ENCODE assay signal across 8 cellular contexts in the genomic region with DNA sequence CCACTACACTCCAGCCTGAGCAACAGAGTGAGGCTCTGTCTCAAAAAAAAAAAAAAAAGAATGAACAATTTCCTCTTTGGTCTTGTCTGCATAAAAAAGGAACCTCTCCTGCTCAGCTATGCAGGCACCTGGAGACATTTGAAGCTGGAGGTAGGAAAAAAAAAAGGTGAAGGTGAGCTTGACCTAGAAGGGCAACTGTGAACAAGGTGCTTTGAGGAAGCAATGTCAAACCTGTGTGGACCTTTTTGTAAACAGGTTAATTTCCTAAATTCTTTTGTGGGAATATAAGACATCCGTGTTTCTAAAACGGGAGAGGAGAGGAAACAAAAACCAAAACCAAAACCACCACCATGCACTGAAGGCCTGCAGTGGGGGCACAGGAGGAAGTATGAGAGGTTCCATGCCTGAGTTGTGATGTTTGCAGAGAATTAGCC.
A peak's percentile ranks its signal among the peaks of the same experiment; 100 is the strongest.
DNase-seq lines count a peak whose midpoint lies in the region; ATAC-seq and TF ChIP-seq lines count a peak whose summit lies in the region.

No MANE protein-coding gene starts in this region.

- H3K4me1 Mint-ChIP-seq in IgD-negative memory B cell, result peaks cover 48 to 70% (median 63%) of the 10 kb centered on the region in 3 donors
- H3K4me1 Mint-ChIP-seq in nephron, result peaks cover 79% of the 10 kb centered on the region

- H2AFZ ChIP-seq in DND-41 (ENCODE audit: low read depth, low read length), result peak overlapping the region; percentile 56; the same call in 1 of the 2 replicates

- ATAC-seq in DND-41 (ENCODE audit: insufficient read depth, low read depth), result peak; percentile 88

- H3K9me3 ChIP-seq in DND-41 (ENCODE audit: insufficient read depth, low read length, severe bottlenecking) (no peaks in the 10 kb centered on the region), adipocyte (ENCODE audit: control insufficient read depth, low read length) (no peaks in the 10 kb centered on the region)

- peaks cover 19% of the 10 kb centered on the region for H4K20me1 ChIP-seq in DND-41 (ENCODE audit: insufficient read depth, low read length)

- H3K27ac ChIP-seq in DND-41 (ENCODE audit: low read length), result peak overlapping the region; percentile 77

- H3K4me1 ChIP-seq in DND-41 (ENCODE audit: insufficient read depth, low read length), result peaks cover 40% of the 10 kb centered on the region
- peaks cover 75% of the 10 kb centered on the region for H3K4me1 ChIP-seq in adipocyte (ENCODE audit: control insufficient read depth, insufficient read depth, low read length)

- peak overlapping the region; percentile 66 for H3K4me2 ChIP-seq in DND-41 (ENCODE audit: insufficient read depth, low read length)

- H3K4me3 ChIP-seq in DND-41 (ENCODE audit: low read depth in 1 of 2, low read length in 2 of 2) (peak overlapping the region in 1 of 2 experiments; percentile 50; a peak in 2 of 4 replicates), adipocyte (ENCODE audit: low read length) (no peak overlapping the region)

- H3K27me3 ChIP-seq in DND-41 (ENCODE audit: insufficient read depth, low read length, poor library complexity) (no peaks in the 10 kb centered on the region), adipocyte (replicated peaks; ENCODE audit: control insufficient read depth, insufficient read depth, low read length) (no peaks in the 10 kb centered on the region)

- H3K36me3 Mint-ChIP-seq in IgD-negative memory B cell (peaks cover 3% of the 10 kb centered on the region), nephron (ENCODE audit: low read depth) (peaks cover 67% of the 10 kb centered on the region)

- no peaks in the 10 kb centered on the region for H3K9me3 Mint-ChIP-seq in IgD-negative memory B cell
- no peaks in the 10 kb centered on the region for H3K9me3 Mint-ChIP-seq in nephron

- H3K27ac Mint-ChIP-seq in IgD-negative memory B cell (peak overlapping the region; percentile 84 to 97 (median 90)), nephron (peak overlapping the region; percentile 62 to 77 (median 74))

- peak overlapping the region; percentile 12; the same call in 1 of the 2 replicates for H3K9ac ChIP-seq in DND-41 (ENCODE audit: low read depth, low read length)
- H3K9ac ChIP-seq in adipocyte (ENCODE audit: low read length), result peak overlapping the region; percentile 80

- DNase-seq in DND-41, result peak; percentile 54
- no peak for DNase-seq in adipocyte (ENCODE audit: low read depth)
- DNase-seq in NCI-H146 (lab: John Stamatoyannopoulos, UW), result no peak
- DNase-seq in stimulated activated CD4-positive, alpha-beta T cell treated with anti-CD3 and anti-CD28 coated beads, Interleukin-15, amount 100 ng/mL, for 24 hours, result no peak
- DNase-seq in NCI-H345 treated with DMSO at 0.1 percent for 48 hours (lab: John Stamatoyannopoulos, UW; ENCODE audit: unreplicated experiment), result no peak
- DNase-seq in NCI-H748 (lab: John Stamatoyannopoulos, UW; ENCODE audit: unreplicated experiment), result no peak

- H3K27me3 Mint-ChIP-seq in IgD-negative memory B cell, result peaks cover 2% of the 10 kb centered on the region
- no peaks in the 10 kb centered on the region for H3K27me3 Mint-ChIP-seq in nephron (ENCODE audit: low read depth)

- no peaks in the 10 kb centered on the region for H3K36me3 ChIP-seq in DND-41 (ENCODE audit: insufficient read depth, low read length)
- peaks cover 66% of the 10 kb centered on the region for H3K36me3 ChIP-seq in adipocyte (ENCODE audit: control insufficient read depth, insufficient read depth, low read length, severe bottlenecking)

- no peak for TF ChIP-seq CTCF in DND-41 (IDR thresholded peaks at IDR 0.05; ENCODE audit: borderline replicate concordance, extremely low read depth, low read length, poor library complexity, severe bottlenecking)
- TF ChIP-seq CTCF in nephron (IDR thresholded peaks at IDR 0.05; ENCODE audit: unreplicated experiment in 3 of 3), result no peak

- no peaks in the 10 kb centered on the region; the same call in 1 of the 2 replicates for H3K79me2 ChIP-seq in DND-41 (ENCODE audit: insufficient read depth, low read length)

- H3K4me3 Mint-ChIP-seq in IgD-negative memory B cell, result peak overlapping the region; percentile 79 to 95 (median 88)
- no peak overlapping the region for H3K4me3 Mint-ChIP-seq in nephron

Comparison
In these comparisons a context has a peak if more than half of its experiments do, and no peak if none do; other contexts are left out.
1. H3K4me3 Mint-ChIP-seq: peak in IgD-negative memory B cell (4 of 4); none in nephron (0 of 3).